In genomic region chr9:16884952-16885513, GRCh38 we compare ENCODE assay signal across 1 cellular context.
TF ChIP-seq lines count a peak whose summit lies in the region.

No MANE protein-coding gene starts in this region.

TF ChIP-seq in IMR-90, 13 proteins besides CTCF, POLR2A, EP300 and RAD21 (continued from another document):
- TF ChIP-seq FOS (IDR thresholded peaks at IDR 0.05; ENCODE audit: low read depth, low read length) (no peak; the same call in 1 of the 2 replicates), MXI1 (IDR thresholded peaks at IDR 0.05; ENCODE audit: borderline replicate concordance, low read depth, low read length) (no peak)
